7 cellular contexts compared by ENCODE assay signal in the genomic region with DNA sequence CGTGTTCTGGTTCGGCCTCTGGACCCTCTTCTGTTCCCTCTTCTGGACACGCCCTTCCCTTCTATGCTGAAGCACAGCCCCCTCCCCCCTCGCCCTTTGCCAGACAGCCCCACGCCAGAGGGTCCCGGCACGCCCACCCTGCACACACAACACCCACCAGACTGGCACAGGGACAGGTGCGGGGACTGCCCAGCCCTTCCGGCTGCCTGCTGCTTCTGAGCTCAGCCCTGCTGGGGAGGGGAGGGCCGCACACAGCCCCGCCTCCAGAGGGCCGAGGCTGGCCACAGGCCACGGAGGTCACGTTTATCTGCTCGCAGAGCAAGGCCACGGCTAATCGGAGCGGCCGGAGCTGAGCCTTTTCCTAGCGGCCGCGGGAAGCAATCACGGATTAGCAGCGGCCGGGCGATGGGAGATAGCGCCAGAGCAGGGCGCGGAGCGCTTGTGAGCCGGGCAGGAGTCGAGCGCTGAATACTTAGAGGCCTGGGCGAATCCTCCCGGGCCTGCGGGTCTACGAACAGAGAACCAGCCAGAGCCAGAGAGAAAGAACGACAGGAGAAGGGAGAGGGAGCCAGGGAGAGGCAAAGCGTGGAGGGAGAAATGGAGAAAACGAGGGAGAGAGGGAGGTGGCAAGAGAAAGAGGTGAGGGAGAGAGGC. TPM values are rescaled to one million over a fixed set of nuclear protein-coding genes. Genes with fewer than 3 reads are reported as not detected.
DNase-seq lines count a peak whose midpoint lies in the region; ATAC-seq and TF ChIP-seq lines count a peak whose summit lies in the region.

No MANE protein-coding gene starts in this region.

- intact Hi-C loops in activated B cell treated with CpG ODN at 0.5 μM for 24 hours (cut with micrococcal nuclease) (no loop called here), Right ventricle myocardium inferior (cut with DNase I) (no loop called here)

- POLR2A ChIA-PET in activated B cell treated with CpG ODN at 0.5 μM for 24 hours (lab: Charles Lee) = no interaction called here

- no peaks in the 10 kb centered on the region for H3K36me3 Mint-ChIP-seq in activated B cell treated with CpG ODN at 0.5 μM for 24 hours (ENCODE audit: low read depth)

- H3K9me3 ChIP-seq in neuron (ENCODE audit: low read length) = no peaks in the 10 kb centered on the region

- no peak overlapping the region for H3K27ac Mint-ChIP-seq in activated B cell treated with CpG ODN at 0.5 μM for 24 hours

- H3K27me3 ChIP-seq in neuron (ENCODE audit: insufficient read depth, low read length) = no peaks in the 10 kb centered on the region

- peak overlapping the region; percentile 21 for H3K4me3 ChIP-seq in neuron (ENCODE audit: low read length)

- peaks cover 3% of the 10 kb centered on the region for H3K9me3 Mint-ChIP-seq in activated B cell treated with CpG ODN at 0.5 μM for 24 hours

- DNase-seq in HUDEP-2 (lab: John Stamatoyannopoulos, UW; ENCODE audit: unreplicated experiment in 76 of 76) (peak in 69 of 76 experiments; percentile 7 to 86 (median 60)), activated B cell treated with CpG ODN at 0.5 μM for 24 hours (no peak), Right ventricle myocardium inferior (ENCODE audit: missing footprints) (peak; percentile 91)

- H3K4me1 Mint-ChIP-seq in activated B cell treated with CpG ODN at 0.5 μM for 24 hours = peaks cover 10% of the 10 kb centered on the region

- H3K27me3 Mint-ChIP-seq in activated B cell treated with CpG ODN at 0.5 μM for 24 hours = peaks cover 32% of the 10 kb centered on the region

- peaks cover 16% of the 10 kb centered on the region for H3K4me1 ChIP-seq in neuron (ENCODE audit: insufficient read depth, low read length)

- CTCF ChIA-PET in activated B cell treated with CpG ODN at 0.5 μM for 24 hours (lab: Charles Lee) = no interaction called here

- H2AFZ ChIP-seq in neuron (ENCODE audit: low read depth, low read length) = peak overlapping the region; percentile 8

- ATAC-seq in activated B cell treated with CpG ODN at 0.5 μM for 24 hours (ENCODE audit: low read depth) = no peak
- peak; percentile 90 for ATAC-seq in Right ventricle myocardium inferior
- no peak for ATAC-seq in GM21360 (IDR thresholded peaks at IDR 0.05; ENCODE audit: unreplicated experiment)
- ATAC-seq in GM18519 (IDR thresholded peaks at IDR 0.05; ENCODE audit: low FRiP score, unreplicated experiment) = no peak
- no peak for ATAC-seq in HG03354 (IDR thresholded peaks at IDR 0.05; ENCODE audit: poor library complexity, severe bottlenecking, unreplicated experiment)

- no peaks in the 10 kb centered on the region for H3K36me3 ChIP-seq in neuron (ENCODE audit: insufficient read depth, low read length)

- H3K4me3 Mint-ChIP-seq in activated B cell treated with CpG ODN at 0.5 μM for 24 hours = peak overlapping the region; percentile 53

- TF ChIP-seq CTCF in activated B cell treated with CpG ODN at 0.5 μM for 24 hours (IDR thresholded peaks at IDR 0.05) = no peak

RNA-seq across cellular contexts. Expression of gene OTUB1, which starts 21.5 kb away (rescaled TPM):
- 87.4 and 92.5 TPM in 2 replicates for total RNA-seq in activated B cell treated with CpG ODN at 0.5 μM for 24 hours
- total RNA-seq in Right ventricle myocardium inferior = 55.6 TPM

RNA-seq across cellular contexts. Expression of gene FLRT1, which starts 28.0 kb away (rescaled TPM):
- not detected in 2 replicates for total RNA-seq in activated B cell treated with CpG ODN at 0.5 μM for 24 hours
- 0.57 TPM for total RNA-seq in Right ventricle myocardium inferior

RNA-seq across cellular contexts. Expression of gene COX8A, which starts 33.3 kb away (rescaled TPM):
- total RNA-seq in activated B cell treated with CpG ODN at 0.5 μM for 24 hours (182 and 217 TPM in 2 replicates), Right ventricle myocardium inferior (1,159 TPM)
